In the genomic region with DNA sequence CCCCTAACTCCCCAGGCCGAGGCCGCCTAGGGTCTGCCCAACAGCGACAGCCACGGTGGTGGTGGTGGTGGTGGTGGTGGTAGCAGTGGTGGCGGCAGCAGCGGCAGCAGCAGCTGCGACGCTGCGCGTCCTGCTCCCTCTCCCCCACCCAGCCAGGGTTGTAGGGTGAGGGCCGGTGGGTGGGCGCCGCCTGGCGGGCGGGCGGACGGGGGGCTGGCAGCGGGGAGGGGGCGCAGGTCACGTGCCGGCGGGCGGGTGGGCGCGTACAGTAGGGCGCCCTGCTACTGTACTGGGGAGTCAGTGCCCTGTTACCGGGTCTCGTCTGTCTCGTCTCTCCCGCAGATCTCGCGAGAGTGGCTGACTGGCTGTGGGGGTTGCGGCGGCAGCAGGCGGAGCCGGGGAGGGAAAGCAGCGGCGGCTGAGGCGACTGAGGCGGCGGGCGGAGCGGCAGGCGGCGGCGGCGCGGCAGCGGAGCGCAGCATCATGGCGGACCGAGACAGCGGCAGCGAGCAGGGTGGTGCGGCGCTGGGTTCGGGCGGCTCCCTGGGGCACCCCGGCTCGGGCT, we compare ENCODE assay signal across 9 cellular contexts. TPM values are rescaled to one million over a fixed set of nuclear protein-coding genes. Genes with fewer than 3 reads are reported as not detected.
A peak's percentile ranks its signal among the peaks of the same experiment; 100 is the strongest.
DNase-seq lines count a peak whose midpoint lies in the region; ATAC-seq, FAIRE-seq and TF ChIP-seq lines count a peak whose summit lies in the region.
"Had no signal": no experiment of that assay in that cellular context is flagged by ENCODE, and none has a peak within 500 bp of the region (broad histone marks: within the 10 kb centered on the region; RNA-seq: fewer than 3 reads in every experiment).

A gene (plus strand): TSS at position 411 of the 565 bp plus-strand sequence. CDS start 73 bp downstream, at position 484.

- ATAC-seq in GM18909 (IDR thresholded peaks at IDR 0.05; ENCODE audit: poor library complexity, unreplicated experiment): peak; percentile 90
- peak; percentile 89 for ATAC-seq in HG03159 (IDR thresholded peaks at IDR 0.05; ENCODE audit: unreplicated experiment)

- TF ChIP-seq CTCF in WI38 (IDR thresholded peaks at IDR 0.05; ENCODE audit: low read depth, low read length) (no peak), bronchial epithelial cell (IDR thresholded peaks at IDR 0.05; ENCODE audit: insufficient read depth, low read length, severe bottlenecking) (no peak)

- H3K4me3 ChIP-seq in WI38 (ENCODE audit: low read depth, low read length) (peak within 1 kb of the TSS; percentile 79), bronchial epithelial cell (ENCODE audit: low read depth, low read length) (peak within 1 kb of the TSS; percentile 77)

- H3K27me3 ChIP-seq in bronchial epithelial cell (ENCODE audit: control insufficient read depth, insufficient read depth, low read length): no peaks in the 10 kb centered on the region

- no peak for FAIRE-seq in bronchial epithelial cell (lab: Jason Lieb, UNC)
- FAIRE-seq: TTC549 had no signal

- peaks cover 2% of the 10 kb centered on the region for H3K36me3 ChIP-seq in bronchial epithelial cell (ENCODE audit: control insufficient read depth, insufficient read depth, low read length)

- DNase-seq in AG08396 (ENCODE audit: low spot score) (peak; percentile 97), NCI-H2227 treated with DMSO at 0.1 percent for 48 hours (lab: John Stamatoyannopoulos, UW) (peak; percentile 70), bronchial epithelial cell (ENCODE audit: low read depth) (peak; percentile 84), iris pigment epithelial cell (ENCODE audit: low read depth) (peak; percentile 90)
- peak; percentile 91 to 93 for DNase-seq in stimulated activated CD4-positive, alpha-beta T cell treated with anti-CD3 and anti-CD28 coated beads, Interleukin-12 subunit alpha, Interleukin-12 subunit beta, amount 100 ng/mL, for 24 hours (ENCODE audit: low read depth in 2 of 2)

RNA-seq across cellular contexts. Expression of the gene that starts here (rescaled TPM):
- total RNA-seq in bronchial epithelial cell: 6.6 and 12.3 TPM in 2 replicates

Comparison
In these comparisons a context has a peak if more than half of its experiments do, and no peak if none do; other contexts are left out.
1. Peak in every context shown above with its lines: DNase-seq, ATAC-seq and H3K4me3 ChIP-seq.